In the genomic region with DNA sequence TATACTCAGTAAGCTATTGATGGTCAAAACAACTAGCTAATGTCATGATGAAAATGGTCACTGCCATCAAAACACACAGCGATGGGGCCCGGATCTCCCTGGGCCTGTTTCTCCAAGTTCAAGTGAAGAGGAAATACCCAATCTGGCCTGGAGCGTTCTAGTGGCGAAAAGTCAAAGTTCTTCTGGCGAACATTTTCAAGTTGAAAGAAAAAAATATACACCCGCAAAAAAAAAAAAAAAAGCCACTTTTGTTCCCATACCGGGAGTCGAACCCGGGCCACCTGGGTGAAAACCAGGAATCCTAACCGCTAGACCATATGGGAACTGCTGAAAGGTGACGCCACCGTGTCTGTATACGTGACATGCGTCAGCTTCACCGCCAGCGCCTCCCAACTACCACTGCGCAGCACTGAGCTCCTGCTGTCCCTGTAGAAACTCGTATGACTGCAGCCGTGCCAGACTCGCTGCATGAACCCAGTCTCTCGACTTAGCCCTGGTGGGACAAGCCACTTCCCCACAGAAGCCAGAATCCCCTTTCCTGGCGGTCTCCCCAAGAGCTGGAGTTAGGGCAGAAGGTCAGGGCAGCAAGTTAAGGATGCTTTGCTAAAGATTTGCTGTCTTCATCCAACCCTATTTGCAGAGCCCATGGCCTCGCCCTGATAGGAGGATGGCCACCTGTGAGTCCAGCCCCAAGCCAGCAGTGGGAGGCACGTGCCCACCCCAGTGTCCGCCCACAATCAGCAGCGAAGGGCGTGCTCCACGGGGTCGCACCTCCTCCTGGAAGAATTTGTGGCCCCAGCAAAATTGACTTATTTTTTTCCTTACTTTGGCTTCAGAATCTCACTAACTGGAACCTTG, we compare ENCODE assay signal across 2 cellular contexts.
TF ChIP-seq lines count a peak whose summit lies in the region.

No MANE protein-coding gene starts in this region.

TF ChIP-seq in SK-N-SH, 30 proteins besides CTCF, POLR2A, EP300 and RAD21 (continued from another document):
- TF ChIP-seq, protein P1, sequence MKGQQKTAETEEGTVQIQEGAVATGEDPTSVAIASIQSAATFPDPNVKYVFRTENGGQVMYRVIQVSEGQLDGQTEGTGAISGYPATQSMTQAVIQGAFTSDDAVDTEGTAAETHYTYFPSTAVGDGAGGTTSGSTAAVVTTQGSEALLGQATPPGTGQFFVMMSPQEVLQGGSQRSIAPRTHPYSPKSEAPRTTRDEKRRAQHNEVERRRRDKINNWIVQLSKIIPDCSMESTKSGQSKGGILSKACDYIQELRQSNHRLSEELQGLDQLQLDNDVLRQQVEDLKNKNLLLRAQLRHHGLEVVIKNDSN (IDR thresholded peaks at IDR 0.05; ENCODE audit: borderline replicate concordance, low read depth), result peak; percentile 85; the same call in 1 of the 2 replicates
- TF ChIP-seq MXI1 (IDR thresholded peaks at IDR 0.05; ENCODE audit: low read depth, low read length), result peak; percentile 89
- peak; percentile 35; the same call in 1 of the 2 replicates for TF ChIP-seq RCOR1 (IDR thresholded peaks at IDR 0.05; ENCODE audit: low read length)
- TF ChIP-seq RXRA (IDR thresholded peaks at IDR 0.05; ENCODE audit: borderline replicate concordance, low read depth), result no peak
- no peak for TF ChIP-seq MEF2A (IDR thresholded peaks at IDR 0.05; ENCODE audit: borderline replicate concordance, low read depth)
- TF ChIP-seq, protein P2, sequence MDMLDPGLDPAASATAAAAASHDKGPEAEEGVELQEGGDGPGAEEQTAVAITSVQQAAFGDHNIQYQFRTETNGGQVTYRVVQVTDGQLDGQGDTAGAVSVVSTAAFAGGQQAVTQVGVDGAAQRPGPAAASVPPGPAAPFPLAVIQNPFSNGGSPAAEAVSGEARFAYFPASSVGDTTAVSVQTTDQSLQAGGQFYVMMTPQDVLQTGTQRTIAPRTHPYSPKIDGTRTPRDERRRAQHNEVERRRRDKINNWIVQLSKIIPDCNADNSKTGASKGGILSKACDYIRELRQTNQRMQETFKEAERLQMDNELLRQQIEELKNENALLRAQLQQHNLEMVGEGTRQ (IDR thresholded peaks at IDR 0.05; ENCODE audit: borderline replicate concordance, low read depth, low read length), result peak; percentile 66; the same call in 1 of the 2 replicates
- TF ChIP-seq RFX5 (IDR thresholded peaks at IDR 0.05; ENCODE audit: low read length), result no peak
- TF ChIP-seq SMC3 (IDR thresholded peaks at IDR 0.05; ENCODE audit: low read depth, low read length), result no peak
- TF ChIP-seq FOXJ3 (CRISPR knock-in tag; IDR thresholded peaks at IDR 0.05), result no peak

TF ChIP-seq in K562, 482 proteins besides CTCF, POLR2A, EP300 and RAD21 (continued from another document and continues in another):
- TF ChIP-seq, protein P3, sequence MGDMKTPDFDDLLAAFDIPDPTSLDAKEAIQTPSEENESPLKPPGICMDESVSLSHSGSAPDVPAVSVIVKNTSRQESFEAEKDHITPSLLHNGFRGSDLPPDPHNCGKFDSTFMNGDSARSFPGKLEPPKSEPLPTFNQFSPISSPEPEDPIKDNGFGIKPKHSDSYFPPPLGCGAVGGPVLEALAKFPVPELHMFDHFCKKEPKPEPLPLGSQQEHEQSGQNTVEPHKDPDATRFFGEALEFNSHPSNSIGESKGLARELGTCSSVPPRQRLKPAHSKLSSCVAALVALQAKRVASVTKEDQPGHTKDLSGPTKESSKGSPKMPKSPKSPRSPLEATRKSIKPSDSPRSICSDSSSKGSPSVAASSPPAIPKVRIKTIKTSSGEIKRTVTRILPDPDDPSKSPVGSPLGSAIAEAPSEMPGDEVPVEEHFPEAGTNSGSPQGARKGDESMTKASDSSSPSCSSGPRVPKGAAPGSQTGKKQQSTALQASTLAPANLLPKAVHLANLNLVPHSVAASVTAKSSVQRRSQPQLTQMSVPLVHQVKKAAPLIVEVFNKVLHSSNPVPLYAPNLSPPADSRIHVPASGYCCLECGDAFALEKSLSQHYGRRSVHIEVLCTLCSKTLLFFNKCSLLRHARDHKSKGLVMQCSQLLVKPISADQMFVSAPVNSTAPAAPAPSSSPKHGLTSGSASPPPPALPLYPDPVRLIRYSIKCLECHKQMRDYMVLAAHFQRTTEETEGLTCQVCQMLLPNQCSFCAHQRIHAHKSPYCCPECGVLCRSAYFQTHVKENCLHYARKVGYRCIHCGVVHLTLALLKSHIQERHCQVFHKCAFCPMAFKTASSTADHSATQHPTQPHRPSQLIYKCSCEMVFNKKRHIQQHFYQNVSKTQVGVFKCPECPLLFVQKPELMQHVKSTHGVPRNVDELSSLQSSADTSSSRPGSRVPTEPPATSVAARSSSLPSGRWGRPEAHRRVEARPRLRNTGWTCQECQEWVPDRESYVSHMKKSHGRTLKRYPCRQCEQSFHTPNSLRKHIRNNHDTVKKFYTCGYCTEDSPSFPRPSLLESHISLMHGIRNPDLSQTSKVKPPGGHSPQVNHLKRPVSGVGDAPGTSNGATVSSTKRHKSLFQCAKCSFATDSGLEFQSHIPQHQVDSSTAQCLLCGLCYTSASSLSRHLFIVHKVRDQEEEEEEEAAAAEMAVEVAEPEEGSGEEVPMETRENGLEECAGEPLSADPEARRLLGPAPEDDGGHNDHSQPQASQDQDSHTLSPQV (IDR thresholded peaks at IDR 0.05), result peak; percentile 69
- TF ChIP-seq TOE1 (IDR thresholded peaks at IDR 0.05; ENCODE audit: borderline replicate concordance) (no peak; the same call in 1 of the 2 replicates), TOE1 (CRISPR knock-in tag; IDR thresholded peaks at IDR 0.05; ENCODE audit: borderline replicate concordance, low read depth) (no peak), PTBP1 (IDR thresholded peaks at IDR 0.05; ENCODE audit: low read depth, low read length) (no peak), MEF2D (tag; conservative IDR thresholded peaks at IDR 0.05; ENCODE audit: low read depth) (peak; percentile 53), POLR3G (IDR thresholded peaks at IDR 0.05; ENCODE audit: extremely low read depth, insufficient read length, insufficient replicate concordance) (peak; percentile 57), ZNF282 (CRISPR knock-in tag; IDR thresholded peaks at IDR 0.05) (no peak), ZC3H4 (CRISPR knock-in tag; IDR thresholded peaks at IDR 0.05; ENCODE audit: borderline replicate concordance) (no peak), RAD51 (IDR thresholded peaks at IDR 0.05; ENCODE audit: borderline replicate concordance, low read depth) (peak; percentile 80), ZSCAN32 (CRISPR knock-in tag; IDR thresholded peaks at IDR 0.05) (no peak), POLR2H (tag; IDR thresholded peaks at IDR 0.05; ENCODE audit: low read depth) (peak; percentile 100), KAT8 (IDR thresholded peaks at IDR 0.05; ENCODE audit: low read depth) (no peak), HDAC2 (IDR thresholded peaks at IDR 0.05) (peak; percentile 58), RNF2 (IDR thresholded peaks at IDR 0.05) (peak; percentile 77; the same call in 1 of the 2 replicates), PHF21A (IDR thresholded peaks at IDR 0.05; ENCODE audit: borderline replicate concordance, low read depth) (0 out of 2 replicates have a peak, but pooled peaks have one; percentile 31), TRIM28 (IDR thresholded peaks at IDR 0.05) (peak; percentile 49; the same call in 1 of the 2 replicates), NFIC (IDR thresholded peaks at IDR 0.05) (peak; percentile 78), SRSF3 (IDR thresholded peaks at IDR 0.05; ENCODE audit: insufficient read depth, low read length) (no peak), HCFC1 (IDR thresholded peaks at IDR 0.05; ENCODE audit: low read depth, low read length) (0 out of 2 replicates have a peak, but pooled peaks have one; percentile 5), MECOM (CRISPR knock-in tag; IDR thresholded peaks at IDR 0.05) (no peak), SP1 (CRISPR knock-in tag; IDR thresholded peaks at IDR 0.05) (peak; percentile 53; the same call in 1 of the 2 replicates)
- TF ChIP-seq, protein P4, sequence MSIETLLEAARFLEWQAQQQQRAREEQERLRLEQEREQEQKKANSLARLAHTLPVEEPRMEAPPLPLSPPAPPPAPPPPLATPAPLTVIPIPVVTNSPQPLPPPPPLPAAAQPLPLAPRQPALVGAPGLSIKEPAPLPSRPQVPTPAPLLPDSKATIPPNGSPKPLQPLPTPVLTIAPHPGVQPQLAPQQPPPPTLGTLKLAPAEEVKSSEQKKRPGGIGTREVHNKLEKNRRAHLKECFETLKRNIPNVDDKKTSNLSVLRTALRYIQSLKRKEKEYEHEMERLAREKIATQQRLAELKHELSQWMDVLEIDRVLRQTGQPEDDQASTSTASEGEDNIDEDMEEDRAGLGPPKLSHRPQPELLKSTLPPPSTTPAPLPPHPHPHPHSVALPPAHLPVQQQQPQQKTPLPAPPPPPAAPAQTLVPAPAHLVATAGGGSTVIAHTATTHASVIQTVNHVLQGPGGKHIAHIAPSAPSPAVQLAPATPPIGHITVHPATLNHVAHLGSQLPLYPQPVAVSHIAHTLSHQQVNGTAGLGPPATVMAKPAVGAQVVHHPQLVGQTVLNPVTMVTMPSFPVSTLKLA (conservative IDR thresholded peaks at IDR 0.05), result peak in 1 of 2 experiments; percentile 65; a peak in 1 of 4 replicates
- TF ChIP-seq, protein P5, sequence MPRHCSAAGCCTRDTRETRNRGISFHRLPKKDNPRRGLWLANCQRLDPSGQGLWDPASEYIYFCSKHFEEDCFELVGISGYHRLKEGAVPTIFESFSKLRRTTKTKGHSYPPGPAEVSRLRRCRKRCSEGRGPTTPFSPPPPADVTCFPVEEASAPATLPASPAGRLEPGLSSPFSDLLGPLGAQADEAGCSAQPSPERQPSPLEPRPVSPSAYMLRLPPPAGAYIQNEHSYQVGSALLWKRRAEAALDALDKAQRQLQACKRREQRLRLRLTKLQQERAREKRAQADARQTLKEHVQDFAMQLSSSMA (CRISPR knock-in tag; IDR thresholded peaks at IDR 0.05), result no peak
- TF ChIP-seq, protein P6, sequence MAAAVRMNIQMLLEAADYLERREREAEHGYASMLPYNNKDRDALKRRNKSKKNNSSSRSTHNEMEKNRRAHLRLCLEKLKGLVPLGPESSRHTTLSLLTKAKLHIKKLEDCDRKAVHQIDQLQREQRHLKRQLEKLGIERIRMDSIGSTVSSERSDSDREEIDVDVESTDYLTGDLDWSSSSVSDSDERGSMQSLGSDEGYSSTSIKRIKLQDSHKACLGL (CRISPR knock-in tag; IDR thresholded peaks at IDR 0.05; ENCODE audit: borderline replicate concordance, poor library complexity, severe bottlenecking), result no peak
- TF ChIP-seq, protein P1 (CRISPR knock-in tag; IDR thresholded peaks at IDR 0.05), result peak; percentile 93
- TF ChIP-seq, protein P7, sequence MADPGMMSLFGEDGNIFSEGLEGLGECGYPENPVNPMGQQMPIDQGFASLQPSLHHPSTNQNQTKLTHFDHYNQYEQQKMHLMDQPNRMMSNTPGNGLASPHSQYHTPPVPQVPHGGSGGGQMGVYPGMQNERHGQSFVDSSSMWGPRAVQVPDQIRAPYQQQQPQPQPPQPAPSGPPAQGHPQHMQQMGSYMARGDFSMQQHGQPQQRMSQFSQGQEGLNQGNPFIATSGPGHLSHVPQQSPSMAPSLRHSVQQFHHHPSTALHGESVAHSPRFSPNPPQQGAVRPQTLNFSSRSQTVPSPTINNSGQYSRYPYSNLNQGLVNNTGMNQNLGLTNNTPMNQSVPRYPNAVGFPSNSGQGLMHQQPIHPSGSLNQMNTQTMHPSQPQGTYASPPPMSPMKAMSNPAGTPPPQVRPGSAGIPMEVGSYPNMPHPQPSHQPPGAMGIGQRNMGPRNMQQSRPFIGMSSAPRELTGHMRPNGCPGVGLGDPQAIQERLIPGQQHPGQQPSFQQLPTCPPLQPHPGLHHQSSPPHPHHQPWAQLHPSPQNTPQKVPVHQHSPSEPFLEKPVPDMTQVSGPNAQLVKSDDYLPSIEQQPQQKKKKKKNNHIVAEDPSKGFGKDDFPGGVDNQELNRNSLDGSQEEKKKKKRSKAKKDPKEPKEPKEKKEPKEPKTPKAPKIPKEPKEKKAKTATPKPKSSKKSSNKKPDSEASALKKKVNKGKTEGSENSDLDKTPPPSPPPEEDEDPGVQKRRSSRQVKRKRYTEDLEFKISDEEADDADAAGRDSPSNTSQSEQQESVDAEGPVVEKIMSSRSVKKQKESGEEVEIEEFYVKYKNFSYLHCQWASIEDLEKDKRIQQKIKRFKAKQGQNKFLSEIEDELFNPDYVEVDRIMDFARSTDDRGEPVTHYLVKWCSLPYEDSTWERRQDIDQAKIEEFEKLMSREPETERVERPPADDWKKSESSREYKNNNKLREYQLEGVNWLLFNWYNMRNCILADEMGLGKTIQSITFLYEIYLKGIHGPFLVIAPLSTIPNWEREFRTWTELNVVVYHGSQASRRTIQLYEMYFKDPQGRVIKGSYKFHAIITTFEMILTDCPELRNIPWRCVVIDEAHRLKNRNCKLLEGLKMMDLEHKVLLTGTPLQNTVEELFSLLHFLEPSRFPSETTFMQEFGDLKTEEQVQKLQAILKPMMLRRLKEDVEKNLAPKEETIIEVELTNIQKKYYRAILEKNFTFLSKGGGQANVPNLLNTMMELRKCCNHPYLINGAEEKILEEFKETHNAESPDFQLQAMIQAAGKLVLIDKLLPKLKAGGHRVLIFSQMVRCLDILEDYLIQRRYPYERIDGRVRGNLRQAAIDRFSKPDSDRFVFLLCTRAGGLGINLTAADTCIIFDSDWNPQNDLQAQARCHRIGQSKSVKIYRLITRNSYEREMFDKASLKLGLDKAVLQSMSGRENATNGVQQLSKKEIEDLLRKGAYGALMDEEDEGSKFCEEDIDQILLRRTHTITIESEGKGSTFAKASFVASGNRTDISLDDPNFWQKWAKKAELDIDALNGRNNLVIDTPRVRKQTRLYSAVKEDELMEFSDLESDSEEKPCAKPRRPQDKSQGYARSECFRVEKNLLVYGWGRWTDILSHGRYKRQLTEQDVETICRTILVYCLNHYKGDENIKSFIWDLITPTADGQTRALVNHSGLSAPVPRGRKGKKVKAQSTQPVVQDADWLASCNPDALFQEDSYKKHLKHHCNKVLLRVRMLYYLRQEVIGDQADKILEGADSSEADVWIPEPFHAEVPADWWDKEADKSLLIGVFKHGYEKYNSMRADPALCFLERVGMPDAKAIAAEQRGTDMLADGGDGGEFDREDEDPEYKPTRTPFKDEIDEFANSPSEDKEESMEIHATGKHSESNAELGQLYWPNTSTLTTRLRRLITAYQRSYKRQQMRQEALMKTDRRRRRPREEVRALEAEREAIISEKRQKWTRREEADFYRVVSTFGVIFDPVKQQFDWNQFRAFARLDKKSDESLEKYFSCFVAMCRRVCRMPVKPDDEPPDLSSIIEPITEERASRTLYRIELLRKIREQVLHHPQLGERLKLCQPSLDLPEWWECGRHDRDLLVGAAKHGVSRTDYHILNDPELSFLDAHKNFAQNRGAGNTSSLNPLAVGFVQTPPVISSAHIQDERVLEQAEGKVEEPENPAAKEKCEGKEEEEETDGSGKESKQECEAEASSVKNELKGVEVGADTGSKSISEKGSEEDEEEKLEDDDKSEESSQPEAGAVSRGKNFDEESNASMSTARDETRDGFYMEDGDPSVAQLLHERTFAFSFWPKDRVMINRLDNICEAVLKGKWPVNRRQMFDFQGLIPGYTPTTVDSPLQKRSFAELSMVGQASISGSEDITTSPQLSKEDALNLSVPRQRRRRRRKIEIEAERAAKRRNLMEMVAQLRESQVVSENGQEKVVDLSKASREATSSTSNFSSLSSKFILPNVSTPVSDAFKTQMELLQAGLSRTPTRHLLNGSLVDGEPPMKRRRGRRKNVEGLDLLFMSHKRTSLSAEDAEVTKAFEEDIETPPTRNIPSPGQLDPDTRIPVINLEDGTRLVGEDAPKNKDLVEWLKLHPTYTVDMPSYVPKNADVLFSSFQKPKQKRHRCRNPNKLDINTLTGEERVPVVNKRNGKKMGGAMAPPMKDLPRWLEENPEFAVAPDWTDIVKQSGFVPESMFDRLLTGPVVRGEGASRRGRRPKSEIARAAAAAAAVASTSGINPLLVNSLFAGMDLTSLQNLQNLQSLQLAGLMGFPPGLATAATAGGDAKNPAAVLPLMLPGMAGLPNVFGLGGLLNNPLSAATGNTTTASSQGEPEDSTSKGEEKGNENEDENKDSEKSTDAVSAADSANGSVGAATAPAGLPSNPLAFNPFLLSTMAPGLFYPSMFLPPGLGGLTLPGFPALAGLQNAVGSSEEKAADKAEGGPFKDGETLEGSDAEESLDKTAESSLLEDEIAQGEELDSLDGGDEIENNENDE (IDR thresholded peaks at IDR 0.05; ENCODE audit: low read depth, low read length), result no peak
